ENCODE assay signal across 21 cellular contexts in the genomic region with DNA sequence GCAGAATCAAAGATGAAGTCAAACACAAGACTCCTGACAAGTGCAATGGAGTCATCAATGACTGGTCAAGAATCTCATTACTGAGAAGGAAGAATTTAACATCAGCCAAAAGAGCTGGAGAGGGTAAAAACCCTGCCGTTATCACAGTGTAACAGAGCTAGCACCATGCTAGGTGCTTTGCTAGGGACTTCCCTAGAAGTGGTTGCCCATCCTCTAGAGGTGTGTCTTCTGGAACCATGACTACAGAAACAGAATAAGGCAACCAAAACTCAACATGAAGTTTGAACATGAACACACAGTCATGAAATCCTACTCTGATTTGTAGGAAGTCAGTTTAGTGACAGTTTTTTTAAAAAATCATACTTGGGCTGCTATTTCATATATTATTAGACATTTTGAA. TPM values are rescaled to one million over a fixed set of nuclear protein-coding genes. Genes with fewer than 3 reads are reported as not detected.
"Had no signal": no experiment of that assay in that cellular context is flagged by ENCODE, and none has a peak within 500 bp of the region (broad histone marks: within the 10 kb centered on the region; RNA-seq: fewer than 3 reads in every experiment).

No MANE protein-coding gene starts in this region.

- DNase-seq: colonic mucosa; dermis blood vessel endothelial cell; foreskin keratinocyte; head of caudate nucleus; kidney; left colon; left ventricle myocardium superior; mesendoderm; naive B cell; psoas muscle; retina; spleen; stimulated activated CD4-positive, alpha-beta T cell treated with anti-CD3 and anti-CD28 coated beads, Interleukin-15, amount 100 ng/mL, for 24 hours; stimulated activated CD4-positive, alpha-beta T cell treated with anti-CD3 and anti-CD28 coated beads, Interleukin-1b, Interleukin-23, amount 100 ng/mL, for 48 hours; stimulated activated CD4-positive, alpha-beta T cell treated with anti-CD3 and anti-CD28 coated beads, Interleukin-4, amount 100 ng/mL, for 24 hours; stimulated activated naive CD4-positive, alpha-beta T cell; tibial artery; upper lobe of left lung; uterus had no signal

- ATAC-seq: foreskin keratinocyte, left colon, left ventricle myocardium superior, psoas muscle, sciatic nerve had no signal

- H3K9me3 Mint-ChIP-seq: naive B cell had no signal

- H3K36me3 Mint-ChIP-seq: naive B cell had no signal

- H3K27me3 Mint-ChIP-seq: naive B cell had no signal

- H3K4me3 Mint-ChIP-seq: naive B cell had no signal

RNA-seq across cellular contexts. Expression of gene ACKR4, which starts 53.1 kb away (rescaled TPM):
- total RNA-seq: epithelial cell of proximal tubule had no signal
